Comparison of ENCODE assay signal across 8 cellular contexts in the genomic region with DNA sequence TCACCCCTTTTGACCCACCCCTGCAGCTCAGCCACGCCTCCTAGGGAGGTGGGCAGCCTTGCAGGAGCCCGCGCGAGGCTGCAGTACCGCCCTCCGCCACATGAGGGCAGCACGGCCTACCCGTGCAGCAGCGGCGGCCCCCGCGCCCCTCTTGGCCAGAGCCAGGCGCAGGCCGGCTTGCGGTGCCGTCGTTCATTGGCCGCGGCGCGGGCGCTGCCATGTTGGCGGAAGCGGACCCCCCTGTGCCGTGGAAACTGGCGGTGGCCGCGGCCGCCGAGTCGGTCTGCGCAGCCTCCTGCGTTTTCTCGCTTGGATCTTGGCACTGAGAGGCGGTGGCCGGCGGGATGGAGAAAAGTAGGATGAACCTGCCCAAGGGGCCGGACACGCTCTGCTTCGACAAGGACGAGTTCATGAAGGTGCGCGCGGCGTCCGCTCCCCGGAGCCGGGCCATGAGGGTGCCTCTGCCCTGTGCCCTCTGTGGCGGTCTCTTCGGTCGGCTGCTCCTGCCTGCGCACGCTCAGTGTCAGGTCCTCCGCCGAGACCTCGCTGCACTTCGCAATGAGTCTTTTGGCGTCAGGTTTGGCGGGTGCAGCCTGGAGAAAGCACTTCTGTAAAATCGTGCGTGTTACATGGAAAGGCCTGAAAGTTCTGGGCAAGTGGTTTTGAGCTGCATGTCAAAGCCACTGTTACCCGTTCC. TPM values are rescaled to one million over a fixed set of nuclear protein-coding genes. Genes with fewer than 3 reads are reported as not detected.
DNase-seq lines count a peak whose midpoint lies in the region; ATAC-seq and TF ChIP-seq lines count a peak whose summit lies in the region.

TSS of gene COG2 (plus strand) at position 219 of the 697 bp plus-strand sequence. CDS start at position 345, 126 bp downstream.

- peak; percentile 97 for ATAC-seq in GM21825 (IDR thresholded peaks at IDR 0.05; ENCODE audit: unreplicated experiment)
- ATAC-seq in naive thymus-derived CD8-positive, alpha-beta T cell: peak; percentile 87 to 95

- H3K9ac ChIP-seq in Karpas-422 (ENCODE audit: low read length): peak within 1 kb of the TSS; percentile 79
- H3K9ac ChIP-seq in fibroblast of lung (ENCODE audit: insufficient read depth, low read length): peak within 1 kb of the TSS; percentile 82

- H3K4me1 Mint-ChIP-seq in naive thymus-derived CD8-positive, alpha-beta T cell: peaks cover 29 to 55% (median 50%) of the 10 kb centered on the region in 4 donors

- peaks cover 5 to 18% (median 8%) of the 10 kb centered on the region in 5 donors for H3K27me3 Mint-ChIP-seq in naive thymus-derived CD8-positive, alpha-beta T cell

- peaks cover 49% of the 10 kb centered on the region for H3K79me2 ChIP-seq in Karpas-422 (ENCODE audit: low read length)
- H3K79me2 ChIP-seq in fibroblast of lung (ENCODE audit: control insufficient read depth, insufficient read depth, low read length): peaks cover 32% of the 10 kb centered on the region

- H3K4me3 Mint-ChIP-seq in naive thymus-derived CD8-positive, alpha-beta T cell: peak within 1 kb of the TSS; percentile 91 to 100 (median 96)

- H3K36me3 Mint-ChIP-seq in naive thymus-derived CD8-positive, alpha-beta T cell: peaks cover 0 to 18% (median 2%) of the 10 kb centered on the region in 3 donors

- TF ChIP-seq CTCF in fibroblast of lung (conservative IDR thresholded peaks at IDR 0.05 in 1 of 2, IDR thresholded peaks at IDR 0.05 in 1 of 2; ENCODE audit: low read depth in 1 of 2, low read length in 2 of 2): peak; percentile 88 to 96

- H4K20me1 ChIP-seq in Karpas-422 (ENCODE audit: insufficient read depth, low read depth, low read length): peaks cover 15% of the 10 kb centered on the region; the same call in 1 of the 2 replicates
- no peaks in the 10 kb centered on the region for H4K20me1 ChIP-seq in fibroblast of lung (ENCODE audit: control insufficient read depth, extremely low read depth, insufficient read depth, low read length)

- peak; percentile 92 for DNase-seq in EH (ENCODE audit: low read depth)
- peak; percentile 97 for DNase-seq in Karpas-422
- peak; percentile 88 for DNase-seq in RPMI7951 (ENCODE audit: low read depth)
- DNase-seq in activated T-helper 1 cell treated with anti-CD3 and anti-CD28 coated beads, Interleukin-2, amount 50 U/mL, for 16 hours (ENCODE audit: low read depth in 1 of 2, low spot score in 1 of 2): peak; percentile 97
- peak; percentile 92 to 93 for DNase-seq in fibroblast of lung (ENCODE audit: low read depth in 2 of 2)
- DNase-seq in naive thymus-derived CD8-positive, alpha-beta T cell: peak; percentile 88 to 99 (median 95)
- peak; percentile 93 for DNase-seq in stimulated activated naive CD4-positive, alpha-beta T cell treated with Interleukin-2 at 50 U/mL for 16 hours (lab: John Stamatoyannopoulos, UW)

- no peaks in the 10 kb centered on the region for H3K9me3 ChIP-seq in Karpas-422 (ENCODE audit: low read length)
- no peaks in the 10 kb centered on the region for H3K9me3 ChIP-seq in fibroblast of lung (ENCODE audit: control insufficient read depth, insufficient read depth, low read depth, low read length)

- peak within 1 kb of the TSS; percentile 84 to 98 (median 94) for H3K27ac Mint-ChIP-seq in naive thymus-derived CD8-positive, alpha-beta T cell

- H3K27ac ChIP-seq in Karpas-422 (ENCODE audit: low read length) (peak within 1 kb of the TSS; percentile 32; the same call in 1 of the 2 replicates), fibroblast of lung (ENCODE audit: insufficient read depth, low read length) (peak within 1 kb of the TSS; percentile 78)

- H2AFZ ChIP-seq in Karpas-422 (ENCODE audit: low read length): peak within 1 kb of the TSS; percentile 59; the same call in 1 of the 2 replicates
- peak within 1 kb of the TSS; percentile 92 for H2AFZ ChIP-seq in fibroblast of lung (ENCODE audit: low read length)

- H3K27me3 ChIP-seq in Karpas-422 (ENCODE audit: low read length) (peaks cover under 1% of the 10 kb centered on the region; the same call in 1 of the 2 replicates), fibroblast of lung (ENCODE audit: control insufficient read depth, insufficient read depth, low read length) (no peaks in the 10 kb centered on the region)

- H3K9me3 Mint-ChIP-seq in naive thymus-derived CD8-positive, alpha-beta T cell: no peaks in the 10 kb centered on the region

- H3K4me3 ChIP-seq in Karpas-422 (ENCODE audit: low read length) (peak within 1 kb of the TSS; percentile 87), fibroblast of lung (replicated peaks in 1 of 4; ENCODE audit: control extremely low read depth in 1 of 4, insufficient read depth in 1 of 4, low read depth in 3 of 4, low read length in 4 of 4) (peak within 1 kb of the TSS; percentile 56 to 97 (median 94))

- peaks cover 17% of the 10 kb centered on the region for H3K36me3 ChIP-seq in Karpas-422 (ENCODE audit: insufficient read depth, low read length)
- H3K36me3 ChIP-seq in fibroblast of lung (ENCODE audit: control insufficient read depth, insufficient read depth, low read length): no peaks in the 10 kb centered on the region

- H3K4me2 ChIP-seq in Karpas-422 (ENCODE audit: low read depth, low read length, poor library complexity, severe bottlenecking): peak within 1 kb of the TSS; percentile 90
- peak within 1 kb of the TSS; percentile 91 for H3K4me2 ChIP-seq in fibroblast of lung (ENCODE audit: extremely low read depth, insufficient read depth, low read length)

- no peaks in the 10 kb centered on the region for H3K9me2 ChIP-seq in Karpas-422 (replicated peaks; ENCODE audit: insufficient read depth, low read length)

- POLR2A ChIA-PET in naive thymus-derived CD8-positive, alpha-beta T cell (lab: Charles Lee): interaction anchor here (0.6 to 0.8 kb wide), 3 partner anchors 10 to 696 kb away, joined by 3 to 4 read pairs (median 3); partner anchors contain the start of genes EXOC8 and SPRTN

- peaks cover 16% of the 10 kb centered on the region for H3K4me1 ChIP-seq in Karpas-422 (ENCODE audit: low read length)
- H3K4me1 ChIP-seq in fibroblast of lung (ENCODE audit: control insufficient read depth, extremely low read depth, insufficient read depth, low read length): peaks cover 8% of the 10 kb centered on the region

RNA-seq across cellular contexts. Expression of gene COG2, which starts in this region (rescaled TPM):
- total RNA-seq in Karpas-422 (2014; rRNA removed; shearing (Covaris generic); ENCODE audit: low replicate concordance): 33.9 and 40.9 TPM in 2 replicates
- 16.5 and 20.3 TPM in 2 replicates for total RNA-seq in RPMI7951 (2014; rRNA removed; shearing (Covaris generic))
- total RNA-seq in fibroblast of lung: 21.5 and 22.3 TPM in 2 replicates
- polyA plus RNA-seq in fibroblast of lung: 14.2 and 15.4 TPM in 2 replicates
- polyA plus RNA-seq in fibroblast of lung (2012): 10.5 and 10.6 TPM in 2 replicates
- 5.4 and 10.6 TPM in 2 replicates for polyA minus RNA-seq in fibroblast of lung (ENCODE audit: low replicate concordance)
- total RNA-seq in naive thymus-derived CD8-positive, alpha-beta T cell: 10 to 100 TPM; 48.0 to 50.2 TPM
- 10 to 100 TPM; 30.4 to 40.4 (median 30.8) TPM for polyA plus RNA-seq in naive thymus-derived CD8-positive, alpha-beta T cell

Comparison
In these comparisons a context has a peak if more than half of its experiments do, and no peak if none do; other contexts are left out.
1. Peak in every context shown above with its lines: DNase-seq, ATAC-seq, H3K4me3 ChIP-seq and H3K27ac ChIP-seq.